Comparison of ENCODE assay signal across 25 cellular contexts in genomic region chr18:60182223-60182622, GRCh38.
"Had no signal": no experiment of that assay in that cellular context is flagged by ENCODE, and none has a peak within 500 bp of the region (broad histone marks: within the 10 kb centered on the region; RNA-seq: fewer than 3 reads in every experiment).

No MANE protein-coding gene starts in this region.

- H3K4me1 ChIP-seq: SJSA1 had no signal

- H3K9me3 ChIP-seq: SJSA1 had no signal

- H3K27ac ChIP-seq: brain microvascular endothelial cell, cardiac muscle cell, SJSA1, VCaP had no signal

- H3K36me3 ChIP-seq: brain microvascular endothelial cell, cardiac muscle cell, SJSA1 had no signal

- H3K27me3 ChIP-seq: brain microvascular endothelial cell, cardiac muscle cell, SJSA1 had no signal

- H3K4me3 Mint-ChIP-seq: activated CD4-positive, alpha-beta memory T cell treated with anti-CD3 and anti-CD28 coated beads for 36 hours; activated CD4-positive, alpha-beta T cell treated with anti-CD3 and anti-CD28 coated beads, Interleukin-2, amount 10 ng/mL, durations not matched to agents 7 days and 5 days; activated naive CD4-positive, alpha-beta T cell treated with anti-CD3 and anti-CD28 coated beads for 36 hours; activated naive CD8-positive, alpha-beta T cell; activated T-cell treated with anti-CD3 and anti-CD28 coated beads, Interleukin-2, amount 50 U/mL, for 4 hours; T-helper 17 cell had no signal

- H3K9me3 Mint-ChIP-seq: activated CD4-positive, alpha-beta memory T cell treated with anti-CD3 and anti-CD28 coated beads for 36 hours; activated CD4-positive, alpha-beta T cell treated with anti-CD3 and anti-CD28 coated beads, Interleukin-2, amount 10 ng/mL, durations not matched to agents 7 days and 5 days; activated naive CD4-positive, alpha-beta T cell treated with anti-CD3 and anti-CD28 coated beads for 36 hours; activated T-cell treated with anti-CD3 and anti-CD28 coated beads, Interleukin-2, amount 50 U/mL, for 4 hours had no signal

- H3K4me1 Mint-ChIP-seq: activated CD4-positive, alpha-beta T cell treated with anti-CD3 and anti-CD28 coated beads, Interleukin-2, amount 10 ng/mL, durations not matched to agents 7 days and 5 days; T-helper 17 cell had no signal

- DNase-seq: activated CD4-positive, alpha-beta memory T cell treated with anti-CD3 and anti-CD28 coated beads for 36 hours; activated CD4-positive, alpha-beta T cell treated with anti-CD3 and anti-CD28 coated beads, Interleukin-2, amount 10 ng/mL, durations not matched to agents 7 days and 5 days; activated CD4-positive, CD25-positive, alpha-beta regulatory T cell; activated CD8-positive, alpha-beta memory T cell treated with anti-CD3 and anti-CD28 coated beads for 24 hours; activated effector memory CD4-positive, alpha-beta T cell treated with anti-CD3 and anti-CD28 coated beads, Interleukin-2, amount 50 U/mL, for 16 hours; activated naive CD4-positive, alpha-beta T cell treated with anti-CD3 and anti-CD28 coated beads for 36 hours; activated T-cell treated with anti-CD3 and anti-CD28 coated beads, Interleukin-2, amount 50 U/mL, for 4 hours; brain microvascular endothelial cell; Kasumi-1; KBM-7; NCI-H1048; NCI-H1417 treated with DMSO at 0.1 percent for 48 hours; NCI-H1694; NCI-H2029; NCI-H2107; NCI-H524; NCI-H748 treated with DMSO at 0.1 percent for 48 hours; PC-3; SHP77; T-helper 17 cell; T-helper 9 cell had no signal

- H3K27me3 Mint-ChIP-seq: activated CD4-positive, alpha-beta memory T cell treated with anti-CD3 and anti-CD28 coated beads for 36 hours; activated CD4-positive, alpha-beta T cell treated with anti-CD3 and anti-CD28 coated beads, Interleukin-2, amount 10 ng/mL, durations not matched to agents 7 days and 5 days; activated naive CD8-positive, alpha-beta T cell; T-helper 17 cell had no signal

- H3K27ac Mint-ChIP-seq: activated CD4-positive, alpha-beta memory T cell treated with anti-CD3 and anti-CD28 coated beads for 36 hours; activated CD4-positive, alpha-beta T cell treated with anti-CD3 and anti-CD28 coated beads, Interleukin-2, amount 10 ng/mL, durations not matched to agents 7 days and 5 days; activated naive CD4-positive, alpha-beta T cell treated with anti-CD3 and anti-CD28 coated beads for 36 hours; activated naive CD8-positive, alpha-beta T cell; T-helper 17 cell had no signal

- H3K4me3 ChIP-seq: cardiac muscle cell, SJSA1 had no signal

- H3K36me3 Mint-ChIP-seq: activated CD4-positive, alpha-beta memory T cell treated with anti-CD3 and anti-CD28 coated beads for 36 hours; activated naive CD8-positive, alpha-beta T cell had no signal
